23 cellular contexts compared by ENCODE assay signal in genomic region chr3:71857926-71858325, GRCh38.
DNase-seq lines count a peak whose midpoint lies in the region; ATAC-seq and TF ChIP-seq lines count a peak whose summit lies in the region.
"Had no signal": no experiment of that assay in that cellular context is flagged by ENCODE, and none has a peak within 500 bp of the region (broad histone marks: within the 10 kb centered on the region; RNA-seq: fewer than 3 reads in every experiment).

No MANE protein-coding gene starts in this region.

- TF ChIP-seq CTCF in GM10266 (IDR thresholded peaks at IDR 0.05; ENCODE audit: control insufficient read depth, insufficient read depth, low read depth, missing control alignments) = no peak

- ATAC-seq in HG02571 (IDR thresholded peaks at IDR 0.05; ENCODE audit: unreplicated experiment) (no peak), GM18520 (IDR thresholded peaks at IDR 0.05; ENCODE audit: unreplicated experiment) (no peak)
- ATAC-seq: K562, Panc1, T-cell had no signal

- peak; percentile 49 for DNase-seq in AG20443 (ENCODE audit: low spot score)
- DNase-seq in GM04504 (ENCODE audit: low read depth) = peak; percentile 38
- peak; percentile 14 for DNase-seq in fibroblast of gingiva (ENCODE audit: low read depth)
- DNase-seq in NCI-H2227 (lab: John Stamatoyannopoulos, UW; ENCODE audit: unreplicated experiment) = no peak
- no peak for DNase-seq in GM10266 (ENCODE audit: extremely low spot score)
- DNase-seq: CD4-positive, alpha-beta memory T cell; COR-L47; DMS53; GOT3; HFFc6; Kasumi-1; NCI-H1105; NCI-H1436 treated with DMSO at 0.1 percent for 48 hours; NCI-H1930; NCI-H2107; NCI-H446; NCI-H526; SHP77; T-cell had no signal

Comparison
In these comparisons a context has a peak if more than half of its experiments do, and no peak if none do; other contexts are left out.
1. DNase-seq: peak in AG20443 (single experiment), GM04504 (single experiment) and fibroblast of gingiva (single experiment); none in NCI-H2227 (single experiment) and GM10266 (single experiment).